Comparison of ENCODE assay signal across 10 cellular contexts in the genomic region with DNA sequence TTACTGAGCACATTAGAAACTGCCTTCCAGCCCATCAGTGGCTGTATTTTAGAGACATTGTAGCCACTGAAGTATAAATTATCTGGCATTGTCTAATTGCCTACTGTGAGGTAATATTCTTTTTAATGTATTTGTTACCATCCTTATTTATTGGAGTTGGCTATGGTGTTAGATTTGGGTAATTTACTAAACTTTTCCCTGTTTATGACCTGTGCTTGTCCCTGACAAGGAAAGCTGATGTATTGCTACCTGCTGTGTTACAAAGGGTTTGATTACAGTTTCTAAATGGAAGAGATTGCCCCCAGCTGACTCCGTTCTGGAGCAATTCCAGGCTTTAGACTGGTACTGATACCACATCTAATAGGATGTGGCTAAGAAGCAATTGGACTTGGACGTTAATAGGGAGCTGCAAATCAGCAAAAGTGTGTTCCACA. TPM values are rescaled to one million over a fixed set of nuclear protein-coding genes. Genes with fewer than 3 reads are reported as not detected.
DNase-seq lines count a peak whose midpoint lies in the region; ATAC-seq and TF ChIP-seq lines count a peak whose summit lies in the region.
"Had no signal": no experiment of that assay in that cellular context is flagged by ENCODE, and none has a peak within 500 bp of the region (broad histone marks: within the 10 kb centered on the region; RNA-seq: fewer than 3 reads in every experiment).

No MANE protein-coding gene starts in this region.

- H3F3A ChIP-seq in neural progenitor cell (ENCODE audit: low read depth), result peaks cover 19% of the 10 kb centered on the region

- no peak overlapping the region for H3K4me2 ChIP-seq in neural progenitor cell

- H3K9me3 ChIP-seq in right atrium auricular region (no peaks in the 10 kb centered on the region), heart right ventricle (no peaks in the 10 kb centered on the region), vagina (no peaks in the 10 kb centered on the region), neural progenitor cell (ENCODE audit: low read depth) (no peaks in the 10 kb centered on the region)

- peak overlapping the region; percentile 50 to 75 for H3K27ac ChIP-seq in right atrium auricular region
- H3K27ac ChIP-seq in heart right ventricle, result peak overlapping the region in 4 of 10 donors; percentile 24 to 51 (median 43)
- H3K27ac ChIP-seq in vagina, result peak overlapping the region; percentile 22
- no peak overlapping the region for H3K27ac ChIP-seq in neural progenitor cell

- H3K27me3 Mint-ChIP-seq in neural progenitor cell (ENCODE audit: insufficient read depth, low read depth), result no peaks in the 10 kb centered on the region

- no peak for TF ChIP-seq POLR2A in vagina (IDR thresholded peaks at IDR 0.05)

- intact Hi-C loops in heart right ventricle (cut with DNase I) (loop anchor here in 7 of 10 donors (5.0 to 10.0 kb wide), 9 partner anchors 94 to 274 kb away; a partner anchor contains a TSS), vagina (cut with DNase I) (loop anchor here (10.0 kb wide), 1 partner anchor 46 kb away; a partner anchor contains a TSS)

- H3K36me3 ChIP-seq in right atrium auricular region, result peaks cover 26% of the 10 kb centered on the region
- peaks cover 0 to 96% (median 13%) of the 10 kb centered on the region in 9 donors for H3K36me3 ChIP-seq in heart right ventricle
- peaks cover 0 to 49% of the 10 kb centered on the region in 2 donors for H3K36me3 ChIP-seq in vagina
- peaks cover 22% of the 10 kb centered on the region for H3K36me3 ChIP-seq in neural progenitor cell

- H3K79me2 ChIP-seq in neural progenitor cell (ENCODE audit: low read depth), result peaks cover 85% of the 10 kb centered on the region

- H3K4me3 ChIP-seq in right atrium auricular region (no peak overlapping the region), heart right ventricle (no peak overlapping the region), vagina (no peak overlapping the region), neural progenitor cell (no peak overlapping the region)

- H3K4me1 ChIP-seq in right atrium auricular region (peaks cover 0 to 40% of the 10 kb centered on the region in 2 donors), heart right ventricle (peaks cover 0 to 50% (median 32%) of the 10 kb centered on the region in 9 donors), vagina (peaks cover 19% of the 10 kb centered on the region), neural progenitor cell (peaks cover 6% of the 10 kb centered on the region)

- H3K4me1 Mint-ChIP-seq in neural progenitor cell, result peaks cover 31% of the 10 kb centered on the region

- no peak overlapping the region for H3K4me3 Mint-ChIP-seq in neural progenitor cell

- peaks cover 18% of the 10 kb centered on the region for H3K36me3 Mint-ChIP-seq in neural progenitor cell

- TF ChIP-seq CTCF in right atrium auricular region (IDR thresholded peaks at IDR 0.05) (no peak), heart right ventricle (IDR thresholded peaks at IDR 0.05) (no peak), vagina (IDR thresholded peaks at IDR 0.05) (no peak), neural progenitor cell (IDR thresholded peaks at IDR 0.05) (no peak)

- peaks cover 28% of the 10 kb centered on the region for H4K20me1 ChIP-seq in neural progenitor cell (ENCODE audit: low read depth)

- no peaks in the 10 kb centered on the region for H3K9me3 Mint-ChIP-seq in neural progenitor cell

- 55 to 60% methylated on average over 2 of the region's 2 CpGs for WGBS in heart right ventricle, 2 donors

- no peak for DNase-seq in right atrium auricular region (ENCODE audit: low spot score)
- no peak for DNase-seq in heart right ventricle
- DNase-seq in NCI-H748 treated with DMSO at 0.1 percent for 48 hours (lab: John Stamatoyannopoulos, UW), result peak; percentile 64
- DNase-seq in left kidney (ENCODE audit: low read depth, low spot score), result peak; percentile 33
- DNase-seq in vagina (ENCODE audit: extremely low spot score in 2 of 2), result no peak
- no peak for DNase-seq in neural progenitor cell (ENCODE audit: low spot score)
- DNase-seq: activated CD4-positive, alpha-beta T cell treated with anti-CD3 and anti-CD28 coated beads, Interleukin-2, amount 50 U/mL, for 1 hour; SIG-M5 had no signal

- ATAC-seq in heart right ventricle (no peak), HG02678 (IDR thresholded peaks at IDR 0.05; ENCODE audit: unreplicated experiment) (no peak), HG03469 (IDR thresholded peaks at IDR 0.05; ENCODE audit: unreplicated experiment) (no peak)

- no peak overlapping the region for H3K27ac Mint-ChIP-seq in neural progenitor cell

- H2AFZ ChIP-seq in neural progenitor cell (replicated peaks), result no peak overlapping the region

- H3K27me3 ChIP-seq in right atrium auricular region (no peaks in the 10 kb centered on the region), heart right ventricle (no peaks in the 10 kb centered on the region), vagina (no peaks in the 10 kb centered on the region), neural progenitor cell (no peaks in the 10 kb centered on the region)

- H3K9ac ChIP-seq in neural progenitor cell, result no peak overlapping the region

RNA-seq across cellular contexts. Expression of a gene that starts 12.3 kb away (rescaled TPM):
- 10 to 100 TPM; 27.2 to 37.0 TPM for total RNA-seq in right atrium auricular region
- total RNA-seq in heart right ventricle, result 10 to 100 TPM; 25.2 to 40.5 (median 33.0) TPM
- polyA plus RNA-seq in heart right ventricle, result 10 to 100 TPM in 1 of 2 donors, 1 to 10 TPM in 1; 8.4 to 35.8 TPM
- total RNA-seq in vagina, result 38.5 TPM
- total RNA-seq in neural progenitor cell (ENCODE audit: low replicate concordance), result 41.8 and 49.5 TPM in 2 replicates

RNA-seq across cellular contexts. Expression of a gene that starts 12.5 kb away (rescaled TPM):
- total RNA-seq in right atrium auricular region, result 100 to 1,000 TPM; 139 to 163 TPM
- total RNA-seq in heart right ventricle, result 100 to 1,000 TPM; 181 to 246 (median 221) TPM
- 100 to 1,000 TPM; 129 to 149 TPM for polyA plus RNA-seq in heart right ventricle
- total RNA-seq in vagina, result 76.6 TPM
- 130 and 217 TPM in 2 replicates for total RNA-seq in neural progenitor cell (ENCODE audit: low replicate concordance)

RNA-seq across cellular contexts. Expression of a gene that starts 45.4 kb away (rescaled TPM):
- total RNA-seq in right atrium auricular region (100 to 1,000 TPM; 100 to 136 TPM), heart right ventricle (100 to 1,000 TPM in 1 of 10 donors, 10 to 100 TPM in 9; 13.6 to 102 (median 30.2) TPM), vagina (1,063 TPM), neural progenitor cell (ENCODE audit: low replicate concordance) (257 and 436 TPM in 2 replicates)
- polyA plus RNA-seq in heart right ventricle, result 100 to 1,000 TPM in 1 of 2 donors, 10 to 100 TPM in 1; 64.7 to 135 TPM

Comparison
In these comparisons a context has a peak if more than half of its experiments do, and no peak if none do; other contexts are left out.
1. DNase-seq: peak in NCI-H748 treated with DMSO at 0.1 percent for 48 hours (single experiment) and left kidney (single experiment); none in right atrium auricular region (single experiment), heart right ventricle (0 of 2), vagina (0 of 2) and neural progenitor cell (single experiment).